ENCODE assay signal across 13 cellular contexts in genomic region chr6:33251390-33252012, GRCh38. TPM values are rescaled to one million over a fixed set of nuclear protein-coding genes. Genes with fewer than 3 reads are reported as not detected.
DNase-seq lines count a peak whose midpoint lies in the region; ATAC-seq and TF ChIP-seq lines count a peak whose summit lies in the region.
"Had no signal": no experiment of that assay in that cellular context is flagged by ENCODE, and none has a peak within 500 bp of the region (broad histone marks: within the 10 kb centered on the region; RNA-seq: fewer than 3 reads in every experiment).

No MANE protein-coding gene starts in this region.

- H3K36me3 Mint-ChIP-seq in activated B cell treated with CpG ODN at 0.5 μM for 24 hours (ENCODE audit: low read depth) (peaks cover 30% of the 10 kb centered on the region), glutamatergic neuron (ENCODE audit: unreplicated experiment) (no peaks in the 10 kb centered on the region)

- H3K27me3 Mint-ChIP-seq in activated B cell treated with CpG ODN at 0.5 μM for 24 hours (no peaks in the 10 kb centered on the region), glutamatergic neuron (ENCODE audit: unreplicated experiment) (peaks cover 8% of the 10 kb centered on the region)

- H3K36me3 ChIP-seq in BLaER1 treated with 17β-estradiol and CSF1 and Interleukin-3, amounts not matched to agents 10 nM and 100 nM = peaks cover 14 to 60% (median 31%) of the 10 kb centered on the region in 11 experiments; a peak in 19 of 22 replicates
- peaks cover 0 to 48% (median 11%) of the 10 kb centered on the region in 9 donors for H3K36me3 ChIP-seq in heart left ventricle

- H3K27me3 ChIP-seq in BLaER1 treated with 17β-estradiol and CSF1 and Interleukin-3, amounts not matched to agents 10 nM and 100 nM = no peaks in the 10 kb centered on the region
- H3K27me3 ChIP-seq in heart left ventricle = no peaks in the 10 kb centered on the region
- H3K27me3 ChIP-seq: BLaER1 had no signal

- CTCF ChIA-PET in activated B cell treated with CpG ODN at 0.5 μM for 24 hours (lab: Charles Lee) = no interaction called here

- intact Hi-C loops in activated B cell treated with CpG ODN at 0.5 μM for 24 hours (cut with micrococcal nuclease) = no loop called here
- intact Hi-C loops in Right ventricle myocardium superior (cut with DNase I) = no loop called here
- intact Hi-C loops in heart left ventricle (cut with DNase I) = no loop called here

- DNase-seq in GM10266 (ENCODE audit: extremely low spot score) (no peak), activated B cell treated with CpG ODN at 0.5 μM for 24 hours (no peak), glutamatergic neuron (no peak), NCI-H69 (lab: John Stamatoyannopoulos, UW) (no peak), Right ventricle myocardium superior (no peak), heart left ventricle (no peak)
- DNase-seq: naive B cell, NCI-H2171 treated with DMSO at 0.1 percent for 48 hours, substantia nigra had no signal

- TF ChIP-seq CTCF in GM10266 (IDR thresholded peaks at IDR 0.05; ENCODE audit: control insufficient read depth, insufficient read depth, low read depth, missing control alignments) (peak; percentile 7), activated B cell treated with CpG ODN at 0.5 μM for 24 hours (IDR thresholded peaks at IDR 0.05) (no peak), glutamatergic neuron (IDR thresholded peaks at IDR 0.05; ENCODE audit: partially characterized antibody, unreplicated experiment) (no peak), heart left ventricle (IDR thresholded peaks at IDR 0.05) (no peak)

- no peaks in the 10 kb centered on the region for H4K20me1 ChIP-seq in BLaER1 treated with 17β-estradiol and CSF1 and Interleukin-3, amounts not matched to agents 10 nM and 100 nM
- H4K20me1 ChIP-seq: BLaER1 had no signal

- H3K4me1 ChIP-seq in BLaER1 treated with 17β-estradiol and CSF1 and Interleukin-3, amounts not matched to agents 10 nM and 100 nM = peaks cover 20 to 52% (median 32%) of the 10 kb centered on the region in 10 experiments
- peaks cover 0 to 31% (median 20%) of the 10 kb centered on the region in 12 donors for H3K4me1 ChIP-seq in heart left ventricle

- H3K4me3 ChIP-seq in BLaER1 treated with 17β-estradiol and CSF1 and Interleukin-3, amounts not matched to agents 10 nM and 100 nM = 0 out of 20 replicates have a peak overlapping the region, but pooled peaks of 1 of the 10 experiments have one; percentile 58
- no peak overlapping the region for H3K4me3 ChIP-seq in heart left ventricle
- H3K4me3 ChIP-seq: HAP-1 had no signal

- H3K4me2 ChIP-seq in BLaER1 treated with 17β-estradiol and CSF1 and Interleukin-3, amounts not matched to agents 10 nM and 100 nM = peak overlapping the region in 7 of 11 experiments; percentile 21 to 100 (median 99); a peak in 9 of 22 replicates

- H3K9ac ChIP-seq in BLaER1 treated with 17β-estradiol and CSF1 and Interleukin-3, amounts not matched to agents 10 nM and 100 nM = peak overlapping the region in 4 of 11 experiments; percentile 11 to 92 (median 52); a peak in 3 of 22 replicates

- peak overlapping the region in 1 of 11 experiments; percentile 15; a peak in 2 of 22 replicates for H3K27ac ChIP-seq in BLaER1 treated with 17β-estradiol and CSF1 and Interleukin-3, amounts not matched to agents 10 nM and 100 nM
- H3K27ac ChIP-seq in heart left ventricle = no peak overlapping the region
- H3K27ac ChIP-seq: BLaER1 had no signal

- peak overlapping the region; percentile 40 for H3K4me3 Mint-ChIP-seq in activated B cell treated with CpG ODN at 0.5 μM for 24 hours
- H3K4me3 Mint-ChIP-seq in glutamatergic neuron (ENCODE audit: unreplicated experiment) = peak overlapping the region; percentile 62

- peaks cover 28% of the 10 kb centered on the region for H3K4me1 Mint-ChIP-seq in activated B cell treated with CpG ODN at 0.5 μM for 24 hours
- H3K4me1 Mint-ChIP-seq in glutamatergic neuron (ENCODE audit: low read depth, unreplicated experiment) = peaks cover 18% of the 10 kb centered on the region

- TF ChIP-seq POLR2A in heart left ventricle (IDR thresholded peaks at IDR 0.05) = no peak

- 84 to 90% (median 86%) methylated on average over 6 of the region's 6 CpGs for WGBS in heart left ventricle, 4 donors

- H3K27ac Mint-ChIP-seq in activated B cell treated with CpG ODN at 0.5 μM for 24 hours = no peak overlapping the region
- H3K27ac Mint-ChIP-seq in glutamatergic neuron (ENCODE audit: unreplicated experiment) = peak overlapping the region; percentile 7

- ATAC-seq in activated B cell treated with CpG ODN at 0.5 μM for 24 hours (ENCODE audit: low read depth) (no peak), Right ventricle myocardium superior (ENCODE audit: poor library complexity) (no peak), heart left ventricle (no peak)
- no peak for ATAC-seq in activated CD4-positive, CD25-positive, alpha-beta regulatory T cell treated with anti-CD3 and anti-CD28 coated beads, Interleukin-2, amount 50 U/mL, for 24 hours

- POLR2A ChIA-PET in activated B cell treated with CpG ODN at 0.5 μM for 24 hours (lab: Charles Lee) = interaction anchor here (3.7 to 5.5 kb wide), 3 partner anchors 20 to 43 kb away, joined by 32 to 55 read pairs (median 37); partner anchors contain the start of genes B3GALT4, RING1, RPS18 and VPS52

- H3K9me3 ChIP-seq in BLaER1 treated with 17β-estradiol and CSF1 and Interleukin-3, amounts not matched to agents 10 nM and 100 nM (replicated peaks in 1 of 11) = no peaks in the 10 kb centered on the region
- H3K9me3 ChIP-seq in heart left ventricle = no peaks in the 10 kb centered on the region
- H3K9me3 ChIP-seq: BLaER1, HAP-1 had no signal

- H3K9me3 Mint-ChIP-seq in activated B cell treated with CpG ODN at 0.5 μM for 24 hours = no peaks in the 10 kb centered on the region
- peaks cover 3% of the 10 kb centered on the region for H3K9me3 Mint-ChIP-seq in glutamatergic neuron (ENCODE audit: unreplicated experiment)
- H3K9me3 Mint-ChIP-seq: naive B cell had no signal

RNA-seq across cellular contexts. Expression of gene VPS52, which starts 20.2 kb away (rescaled TPM):
- total RNA-seq in activated B cell treated with CpG ODN at 0.5 μM for 24 hours (82.0 and 97.2 TPM in 2 replicates), glutamatergic neuron (ENCODE audit: unreplicated experiment) (50.9 TPM), Right ventricle myocardium superior (30.4 TPM), heart left ventricle (10 to 100 TPM; 26.4 to 47.0 (median 34.2) TPM)
- 10 to 100 TPM; 25.1 to 33.0 TPM for polyA plus RNA-seq in heart left ventricle

RNA-seq across cellular contexts. Expression of gene RPS18, which starts 20.4 kb away (rescaled TPM):
- 4,710 and 5,877 TPM in 2 replicates for total RNA-seq in activated B cell treated with CpG ODN at 0.5 μM for 24 hours
- 1,024 TPM for total RNA-seq in glutamatergic neuron (ENCODE audit: unreplicated experiment)
- 863 TPM for total RNA-seq in Right ventricle myocardium superior
- 1,000 to 10,000 TPM in 4 of 9 donors, 100 to 1,000 TPM in 5; 685 to 1,292 (median 971) TPM for total RNA-seq in heart left ventricle
- 1,000 to 10,000 TPM; 2,229 to 3,458 TPM for polyA plus RNA-seq in heart left ventricle

RNA-seq across cellular contexts. Expression of gene B3GALT4, which starts 25.4 kb away (rescaled TPM):
- total RNA-seq in activated B cell treated with CpG ODN at 0.5 μM for 24 hours = 19.1 and 19.4 TPM in 2 replicates
- 8.6 TPM for total RNA-seq in glutamatergic neuron (ENCODE audit: unreplicated experiment)
- 8.3 TPM for total RNA-seq in Right ventricle myocardium superior
- total RNA-seq in heart left ventricle = 10 to 100 TPM in 2 of 9 donors, 1 to 10 TPM in 7; 7.3 to 13.8 (median 9.1) TPM
- 1 to 10 TPM; 7.4 to 8.7 TPM for polyA plus RNA-seq in heart left ventricle

RNA-seq across cellular contexts. Expression of gene WDR46, which starts 37.5 kb away (rescaled TPM):
- total RNA-seq in activated B cell treated with CpG ODN at 0.5 μM for 24 hours (114 and 117 TPM in 2 replicates), glutamatergic neuron (ENCODE audit: unreplicated experiment) (48.3 TPM), Right ventricle myocardium superior (12.8 TPM), heart left ventricle (10 to 100 TPM; 12.2 to 39.5 (median 21.4) TPM)
- polyA plus RNA-seq in heart left ventricle = 10 to 100 TPM; 20.8 to 41.0 TPM

RNA-seq across cellular contexts. Expression of gene PFDN6, which starts 37.9 kb away (rescaled TPM):
- total RNA-seq in activated B cell treated with CpG ODN at 0.5 μM for 24 hours (82.8 and 95.1 TPM in 2 replicates), glutamatergic neuron (ENCODE audit: unreplicated experiment) (69.7 TPM), Right ventricle myocardium superior (44.4 TPM), heart left ventricle (10 to 100 TPM; 29.2 to 62.2 (median 43.2) TPM)
- polyA plus RNA-seq in heart left ventricle = 100 to 1,000 TPM; 243 to 287 TPM
